Comparison of ENCODE assay signal across 19 cellular contexts in genomic region chr15:50800715-50801114, GRCh38. TPM values are rescaled to one million over a fixed set of nuclear protein-coding genes. Genes with fewer than 3 reads are reported as not detected.
DNase-seq lines count a peak whose midpoint lies in the region; ATAC-seq and TF ChIP-seq lines count a peak whose summit lies in the region.
"Had no signal": no experiment of that assay in that cellular context is flagged by ENCODE, and none has a peak within 500 bp of the region (broad histone marks: within the 10 kb centered on the region; RNA-seq: fewer than 3 reads in every experiment).

No MANE protein-coding gene starts in this region.

- no peaks in the 10 kb centered on the region for H3K27me3 ChIP-seq in GM06990 (replicated peaks; ENCODE audit: control insufficient read depth, insufficient read depth, low read length)
- H3K27me3 ChIP-seq: BLaER1, SJCRH30 had no signal

- TF ChIP-seq CTCF in GM06990 (IDR thresholded peaks at IDR 0.05; ENCODE audit: insufficient read depth, low read length, poor library complexity, severe bottlenecking) = no peak
- no peak for TF ChIP-seq CTCF in GM13976 (IDR thresholded peaks at IDR 0.05; ENCODE audit: borderline replicate concordance, control extremely low read depth, extremely low read depth, insufficient read depth, missing control alignments)

- H3K4me3 ChIP-seq in GM06990 (replicated peaks; ENCODE audit: low read depth, low read length) = no peak overlapping the region
- H3K4me3 ChIP-seq: BLaER1, PC-9, SJCRH30 had no signal

- ATAC-seq in GM19468 (IDR thresholded peaks at IDR 0.05; ENCODE audit: extremely low read depth, unreplicated experiment) (peak; percentile 30), HG03159 (IDR thresholded peaks at IDR 0.05; ENCODE audit: unreplicated experiment) (peak; percentile 53)
- ATAC-seq: CD8-positive, alpha-beta T cell had no signal

- no peaks in the 10 kb centered on the region for H3K36me3 ChIP-seq in GM06990 (ENCODE audit: control insufficient read depth, insufficient read depth, low read length)
- H3K36me3 ChIP-seq: BLaER1, SJCRH30 had no signal

- DNase-seq in GM06990 (ENCODE audit: extremely low read depth, insufficient read length) (peak; percentile 13), GM13976 (ENCODE audit: low spot score) (peak; percentile 32), mucosa of gallbladder (ENCODE audit: low spot score) (no peak), epidermal melanocyte (ENCODE audit: insufficient read length, low spot score) (no peak), T-helper 9 cell (no peak), T-helper 1 cell (no peak)
- DNase-seq: CD8-positive, alpha-beta T cell; DMS79 treated with DMSO at 0.1 percent for 48 hours; HFFc6; NCI-H1417; NCI-H187 treated with DMSO at 0.1 percent for 48 hours; NCI-H2171; NCI-H446 treated with DMSO at 0.1 percent for 48 hours; NCI-H748 treated with DMSO at 0.1 percent for 48 hours; PC-9; SJCRH30 had no signal

- in situ Hi-C loops in GM13976 (cut with MboI; ENCODE audit: low sequenced_read_pairs, unreplicated experiment) = no loop called here

RNA-seq across cellular contexts. Expression of gene SPPL2A, which starts 35.2 kb away (rescaled TPM):
- total RNA-seq in mucosa of gallbladder = 94.3 TPM

Comparison
In these comparisons a context has a peak if more than half of its experiments do, and no peak if none do; other contexts are left out.
1. DNase-seq: peak in GM06990 (single experiment) and GM13976 (single experiment); none in mucosa of gallbladder (single experiment), epidermal melanocyte (single experiment), T-helper 9 cell (single experiment) and T-helper 1 cell (0 of 5).